ENCODE assay signal across 8 cellular contexts in genomic region chr19:3343619-3344502, GRCh38. TPM values are rescaled to one million over a fixed set of nuclear protein-coding genes. Genes with fewer than 3 reads are reported as not detected.
A peak's percentile ranks its signal among the peaks of the same experiment; 100 is the strongest.
DNase-seq lines count a peak whose midpoint lies in the region; ATAC-seq and TF ChIP-seq lines count a peak whose summit lies in the region.

No MANE protein-coding gene starts in this region.

- H3K4me1 ChIP-seq in colonic mucosa (peaks cover 4% of the 10 kb centered on the region), lung (ENCODE audit: control insufficient read depth in 2 of 2, insufficient read depth in 2 of 2, low read length in 2 of 2) (peaks cover 0 to 10% of the 10 kb centered on the region in 2 donors)

- H3K36me3 ChIP-seq in colonic mucosa (no peaks in the 10 kb centered on the region), lung (ENCODE audit: control insufficient read depth in 2 of 2, insufficient read depth in 2 of 2, low read length in 2 of 2) (no peaks in the 10 kb centered on the region)

- no peaks in the 10 kb centered on the region for H3K9me3 ChIP-seq in colonic mucosa
- H3K9me3 ChIP-seq in lung (ENCODE audit: control insufficient read depth in 2 of 2, insufficient read depth in 1 of 2, low read length in 1 of 2): no peaks in the 10 kb centered on the region

- peak overlapping the region in 1 of 2 donors; percentile 61 for H3K9ac ChIP-seq in colonic mucosa (ENCODE audit: low read depth in 2 of 2, low read length in 2 of 2)

- H3K27me3 Mint-ChIP-seq in T-helper 2 cell treated with Interferon-gamma antibody and Interleukin-4, amounts not matched to agents 5 μg/mL and 100 μg/mL, for 36 hours (ENCODE audit: low read depth): no peaks in the 10 kb centered on the region

- no peak for TF ChIP-seq CTCF in colonic mucosa (IDR thresholded peaks at IDR 0.05)
- no peak for TF ChIP-seq CTCF in lung (IDR thresholded peaks at IDR 0.05; ENCODE audit: control extremely low read depth, extremely low read depth)

- peak overlapping the region; percentile 59 for H3K4me3 ChIP-seq in Jurkat, Clone E6-1 (ENCODE audit: low read length)
- H3K4me3 ChIP-seq in colonic mucosa: no peak overlapping the region
- no peak overlapping the region for H3K4me3 ChIP-seq in lung

- peak overlapping the region; percentile 26 for H3K4me3 Mint-ChIP-seq in T-helper 2 cell treated with Interferon-gamma antibody and Interleukin-4, amounts not matched to agents 5 μg/mL and 100 μg/mL, for 36 hours

- no peaks in the 10 kb centered on the region for H3K27me3 ChIP-seq in colonic mucosa
- no peaks in the 10 kb centered on the region for H3K27me3 ChIP-seq in lung (ENCODE audit: control insufficient read depth, insufficient read depth)

- H3K36me3 Mint-ChIP-seq in T-helper 2 cell treated with Interferon-gamma antibody and Interleukin-4, amounts not matched to agents 5 μg/mL and 100 μg/mL, for 36 hours (ENCODE audit: low read depth): no peaks in the 10 kb centered on the region

- peaks cover under 1% of the 10 kb centered on the region for H3K4me1 Mint-ChIP-seq in T-helper 2 cell treated with Interferon-gamma antibody and Interleukin-4, amounts not matched to agents 5 μg/mL and 100 μg/mL, for 36 hours (ENCODE audit: low read depth)

- H3K9me3 Mint-ChIP-seq in T-helper 2 cell treated with Interferon-gamma antibody and Interleukin-4, amounts not matched to agents 5 μg/mL and 100 μg/mL, for 36 hours: no peaks in the 10 kb centered on the region

- intact Hi-C loops in colonic mucosa (cut with DNase I): no loop called here

- 18 to 23% methylated on average over 26 of the region's 26 CpGs for WGBS in lung, 2 donors

- H3K27ac ChIP-seq in colonic mucosa (peak overlapping the region; percentile 71), lung (ENCODE audit: low read depth in 1 of 2, low read length in 1 of 2) (peak overlapping the region in 1 of 2 donors; percentile 84), temporal lobe (ENCODE audit: low read depth, low read length) (peak overlapping the region; percentile 56)

- no peak overlapping the region for H3K27ac Mint-ChIP-seq in T-helper 2 cell treated with Interferon-gamma antibody and Interleukin-4, amounts not matched to agents 5 μg/mL and 100 μg/mL, for 36 hours

- in situ Hi-C loops in Caki2 (cut with HindIII; ENCODE audit: low pct_unique_long_range_greater_than_20kb, low sequenced_read_pairs): no loop called here

- ATAC-seq in lung (ENCODE audit: insufficient read depth, low FRiP score) (peak; percentile 87), GM21786 (IDR thresholded peaks at IDR 0.05; ENCODE audit: unreplicated experiment) (no peak)

- peak; percentile 78 for DNase-seq in Caki2 (ENCODE audit: low read depth)
- peak; percentile 85 for DNase-seq in Jurkat, Clone E6-1 (ENCODE audit: low read depth, low spot score)
- no peak for DNase-seq in T-helper 2 cell treated with Interferon-gamma antibody and Interleukin-4, amounts not matched to agents 5 μg/mL and 100 μg/mL, for 36 hours (ENCODE audit: low spot score)
- peak; percentile 66 for DNase-seq in colonic mucosa
- peak; percentile 89 for DNase-seq in lung (ENCODE audit: low spot score)
- no peak for DNase-seq in NCI-H510A treated with DMSO at 0.1 percent for 48 hours (lab: John Stamatoyannopoulos, UW)

RNA-seq across cellular contexts. Expression of gene NFIC, which starts 22.5 kb away (rescaled TPM):
- total RNA-seq in Caki2 (2014; rRNA removed; shearing (Covaris generic); ENCODE audit: low replicate concordance): 0.06 and 4.6 TPM in 2 replicates
- 5.2 TPM for polyA plus RNA-seq in Jurkat, Clone E6-1 (2012; ENCODE audit: insufficient read depth, insufficient read length)
- 10 to 100 TPM; 42.0 to 71.3 TPM for total RNA-seq in colonic mucosa
- 100 to 1,000 TPM in 1 of 2 donors, 10 to 100 TPM in 1; 43.9 to 208 TPM for total RNA-seq in lung
- polyA plus RNA-seq in lung: 10 to 100 TPM; 40.4 to 55.6 TPM
- total RNA-seq in temporal lobe: 7.1 TPM

Comparison
In these comparisons a context has a peak if more than half of its experiments do, and no peak if none do; other contexts are left out.
1. DNase-seq: peak in Caki2 (single experiment), Jurkat, Clone E6-1 (single experiment), colonic mucosa (single experiment) and lung (single experiment); none in T-helper 2 cell treated with Interferon-gamma antibody and Interleukin-4, amounts not matched to agents 5 μg/mL and 100 μg/mL, for 36 hours (single experiment) and NCI-H510A treated with DMSO at 0.1 percent for 48 hours (single experiment).